In genomic region chr19:3015126-3016057, GRCh38 we compare ENCODE assay signal across 2 cellular contexts.
TF ChIP-seq lines count a peak whose summit lies in the region.

No MANE protein-coding gene starts in this region.

TF ChIP-seq in A549, 52 proteins besides CTCF, POLR2A, EP300 and RAD21:
- no peak for TF ChIP-seq FOSL2 (IDR thresholded peaks at IDR 0.05)
- TF ChIP-seq FOSL2 (CRISPR knock-in tag; IDR thresholded peaks at IDR 0.05): no peak
- peak; percentile 73 for TF ChIP-seq ZFP36 (IDR thresholded peaks at IDR 0.05; ENCODE audit: borderline replicate concordance, partially characterized antibody)
- TF ChIP-seq KDM1A (IDR thresholded peaks at IDR 0.05; ENCODE audit: low read depth): peak; percentile 28; the same call in 1 of the 2 replicates
TF ChIP-seq in A549: peak in this region for 2.

TF ChIP-seq in H1, 55 proteins besides CTCF, POLR2A, EP300 and RAD21:
- peak; percentile 89 for TF ChIP-seq KDM1A (IDR thresholded peaks at IDR 0.05; ENCODE audit: borderline replicate concordance, low read length)
- no peak for TF ChIP-seq SIX5 (IDR thresholded peaks at IDR 0.05; ENCODE audit: low read depth, low read length)
